ENCODE assay signal across 27 cellular contexts in genomic region chr1:44433209-44433608, GRCh38. TPM values are rescaled to one million over a fixed set of nuclear protein-coding genes. Genes with fewer than 3 reads are reported as not detected.
DNase-seq lines count a peak whose midpoint lies in the region; FAIRE-seq and TF ChIP-seq lines count a peak whose summit lies in the region.
"Had no signal": no experiment of that assay in that cellular context is flagged by ENCODE, and none has a peak within 500 bp of the region (broad histone marks: within the 10 kb centered on the region; RNA-seq: fewer than 3 reads in every experiment).

No MANE protein-coding gene starts in this region.

- TF ChIP-seq POLR2A in GM12892 (IDR thresholded peaks at IDR 0.05; ENCODE audit: low read depth, low read length), result no peak

- DNase-seq in GM12892 (ENCODE audit: insufficient read length) (no peak), NCI-H460 (ENCODE audit: extremely low read depth, low read depth) (peak; percentile 14), chondrocyte (ENCODE audit: low spot score) (no peak), iris pigment epithelial cell (ENCODE audit: low read depth) (peak; percentile 50), NCI-H524 (lab: John Stamatoyannopoulos, UW) (no peak), left ventricle myocardium inferior (no peak), GOT3 (lab: John Stamatoyannopoulos, UW) (no peak)
- DNase-seq: activated B cell treated with CpG ODN at 0.5 μM for 24 hours; activated effector memory CD4-positive, alpha-beta T cell treated with anti-CD3 and anti-CD28 coated beads, Interleukin-2, amount 50 U/mL, for 16 hours; activated T-cell treated with anti-CD3 and anti-CD28 coated beads, Interleukin-2, amount 50 U/mL, for 24 hours; C1 segment of cervical spinal cord; central memory CD4-positive, alpha-beta T cell; COR-L47; DMS79 treated with DMSO at 0.1 percent for 48 hours; mesendoderm; NCI-H1417; NCI-H2081; pancreas; stimulated activated naive CD4-positive, alpha-beta T cell treated with Interleukin-2 at 50 U/mL for 16 hours; T-helper 9 cell; upper lobe of right lung had no signal

- TF ChIP-seq CTCF in chondrocyte (IDR thresholded peaks at IDR 0.05) (no peak), left ventricle myocardium inferior (IDR thresholded peaks at IDR 0.05; ENCODE audit: borderline replicate concordance) (no peak)

- no peaks in the 10 kb centered on the region for H3K4me1 ChIP-seq in left ventricle myocardium inferior
- H3K4me1 ChIP-seq: pancreas, upper lobe of right lung had no signal

- H3K27ac ChIP-seq in left ventricle myocardium inferior (replicated peaks), result no peak overlapping the region
- H3K27ac ChIP-seq: pancreas, skin epidermis, upper lobe of right lung had no signal

- H3K36me3 ChIP-seq in left ventricle myocardium inferior, result no peaks in the 10 kb centered on the region
- H3K36me3 ChIP-seq: pancreas, upper lobe of right lung had no signal

- FAIRE-seq in GM12892 (lab: Jason Lieb, UNC), result peak; percentile 46
- FAIRE-seq: astrocyte, GM18507, islet of Langerhans, pancreas had no signal

- H3K4me3 Mint-ChIP-seq in chondrocyte (ENCODE audit: unreplicated experiment), result no peak overlapping the region
- H3K4me3 Mint-ChIP-seq: activated B cell treated with CpG ODN at 0.5 μM for 24 hours; activated T-cell treated with anti-CD3 and anti-CD28 coated beads, Interleukin-2, amount 50 U/mL, for 24 hours; GM23338; neural crest cell had no signal

- H3K9me3 Mint-ChIP-seq in chondrocyte (ENCODE audit: low read depth), result no peaks in the 10 kb centered on the region
- H3K9me3 Mint-ChIP-seq: activated B cell treated with CpG ODN at 0.5 μM for 24 hours; activated T-cell treated with anti-CD3 and anti-CD28 coated beads, Interleukin-2, amount 50 U/mL, for 24 hours; GM23338; neural crest cell had no signal

- no peak overlapping the region for H3K4me3 ChIP-seq in left ventricle myocardium inferior
- H3K4me3 ChIP-seq: GM23338, pancreas, skin epidermis, upper lobe of right lung had no signal

- peak overlapping the region; percentile 45 for H3K27ac Mint-ChIP-seq in chondrocyte (ENCODE audit: unreplicated experiment)
- H3K27ac Mint-ChIP-seq: activated B cell treated with CpG ODN at 0.5 μM for 24 hours; activated T-cell treated with anti-CD3 and anti-CD28 coated beads, Interleukin-2, amount 50 U/mL, for 24 hours; GM23338 had no signal

- peaks cover 7% of the 10 kb centered on the region for H3K4me1 Mint-ChIP-seq in chondrocyte (ENCODE audit: low read depth)
- H3K4me1 Mint-ChIP-seq: activated B cell treated with CpG ODN at 0.5 μM for 24 hours had no signal

- H3K9me3 ChIP-seq in left ventricle myocardium inferior (replicated peaks), result no peaks in the 10 kb centered on the region
- H3K9me3 ChIP-seq: pancreas, upper lobe of right lung had no signal

- intact Hi-C loops in left ventricle myocardium inferior (cut with micrococcal nuclease), result no loop called here

- H3K27me3 Mint-ChIP-seq in chondrocyte (ENCODE audit: low read depth), result peaks cover 15% of the 10 kb centered on the region

- H3K27me3 ChIP-seq in left ventricle myocardium inferior (ENCODE audit: low read depth), result peaks cover 20% of the 10 kb centered on the region

- H3K36me3 Mint-ChIP-seq in chondrocyte (ENCODE audit: low read depth), result peaks cover 4% of the 10 kb centered on the region

RNA-seq across cellular contexts. Expression of gene RNF220, which starts 28.2 kb away (rescaled TPM):
- 57.5 TPM for polyA plus RNA-seq in GM12892 (2012; ENCODE audit: missing spikeins)
- 60.9 and 65.9 TPM in 2 replicates for total RNA-seq in NCI-H460 (2014; rRNA removed; shearing (Covaris generic))
- 116 and 243 TPM in 2 replicates for polyA plus RNA-seq in NCI-H460 (2014; cell fraction: nucleus; rRNA removed)
- total RNA-seq in chondrocyte (58.4 to 59.3 TPM (median 58.8 TPM) in 3 replicates), left ventricle myocardium inferior (62.6 TPM)

Comparison
In these comparisons a context has a peak if more than half of its experiments do, and no peak if none do; other contexts are left out.
1. DNase-seq: peak in NCI-H460 (single experiment) and iris pigment epithelial cell (single experiment); none in GM12892 (single experiment), chondrocyte (single experiment), NCI-H524 (0 of 2), left ventricle myocardium inferior (single experiment) and GOT3 (single experiment).